ENCODE assay signal across 1 cellular context in the genomic region with DNA sequence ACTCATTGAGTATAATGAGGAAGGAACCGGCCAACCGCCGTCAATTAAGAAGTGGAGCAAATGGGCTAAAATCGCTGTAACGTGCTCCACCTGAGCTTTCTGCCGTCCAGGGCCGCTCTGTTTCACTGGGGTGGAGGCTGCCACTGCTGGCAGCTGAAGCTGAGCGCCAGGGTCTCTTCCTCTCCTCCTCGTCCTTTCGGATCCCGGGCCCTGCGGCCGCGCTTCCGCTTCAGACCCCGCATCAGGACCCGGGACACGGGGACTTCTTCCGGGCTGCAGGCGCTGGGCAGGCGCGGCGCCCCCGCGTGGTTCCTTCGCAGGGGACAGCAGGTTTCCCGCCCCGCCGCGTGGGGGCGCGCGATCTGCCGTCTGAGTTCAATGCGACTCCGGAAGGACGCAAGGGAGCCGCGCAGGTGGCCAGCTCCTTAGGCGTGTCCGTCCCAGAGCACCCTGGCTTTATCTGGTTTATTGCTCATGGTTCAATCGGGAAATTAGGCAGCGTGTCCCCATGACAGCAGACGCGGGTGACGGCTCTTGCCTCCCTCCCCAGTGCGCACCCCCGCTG.
TF ChIP-seq lines count a peak whose summit lies in the region.

No MANE protein-coding gene starts in this region.

TF ChIP-seq in GM23338, 12 proteins besides CTCF, POLR2A, EP300 and RAD21 (continued from another document):
- TF ChIP-seq, protein P1, sequence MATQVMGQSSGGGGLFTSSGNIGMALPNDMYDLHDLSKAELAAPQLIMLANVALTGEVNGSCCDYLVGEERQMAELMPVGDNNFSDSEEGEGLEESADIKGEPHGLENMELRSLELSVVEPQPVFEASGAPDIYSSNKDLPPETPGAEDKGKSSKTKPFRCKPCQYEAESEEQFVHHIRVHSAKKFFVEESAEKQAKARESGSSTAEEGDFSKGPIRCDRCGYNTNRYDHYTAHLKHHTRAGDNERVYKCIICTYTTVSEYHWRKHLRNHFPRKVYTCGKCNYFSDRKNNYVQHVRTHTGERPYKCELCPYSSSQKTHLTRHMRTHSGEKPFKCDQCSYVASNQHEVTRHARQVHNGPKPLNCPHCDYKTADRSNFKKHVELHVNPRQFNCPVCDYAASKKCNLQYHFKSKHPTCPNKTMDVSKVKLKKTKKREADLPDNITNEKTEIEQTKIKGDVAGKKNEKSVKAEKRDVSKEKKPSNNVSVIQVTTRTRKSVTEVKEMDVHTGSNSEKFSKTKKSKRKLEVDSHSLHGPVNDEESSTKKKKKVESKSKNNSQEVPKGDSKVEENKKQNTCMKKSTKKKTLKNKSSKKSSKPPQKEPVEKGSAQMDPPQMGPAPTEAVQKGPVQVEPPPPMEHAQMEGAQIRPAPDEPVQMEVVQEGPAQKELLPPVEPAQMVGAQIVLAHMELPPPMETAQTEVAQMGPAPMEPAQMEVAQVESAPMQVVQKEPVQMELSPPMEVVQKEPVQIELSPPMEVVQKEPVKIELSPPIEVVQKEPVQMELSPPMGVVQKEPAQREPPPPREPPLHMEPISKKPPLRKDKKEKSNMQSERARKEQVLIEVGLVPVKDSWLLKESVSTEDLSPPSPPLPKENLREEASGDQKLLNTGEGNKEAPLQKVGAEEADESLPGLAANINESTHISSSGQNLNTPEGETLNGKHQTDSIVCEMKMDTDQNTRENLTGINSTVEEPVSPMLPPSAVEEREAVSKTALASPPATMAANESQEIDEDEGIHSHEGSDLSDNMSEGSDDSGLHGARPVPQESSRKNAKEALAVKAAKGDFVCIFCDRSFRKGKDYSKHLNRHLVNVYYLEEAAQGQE (IDR thresholded peaks at IDR 0.05; ENCODE audit: unreplicated experiment) = no peak
- no peak for TF ChIP-seq EZH2phosphoT487 (IDR thresholded peaks at IDR 0.05; ENCODE audit: unreplicated experiment)
- TF ChIP-seq, protein P2, sequence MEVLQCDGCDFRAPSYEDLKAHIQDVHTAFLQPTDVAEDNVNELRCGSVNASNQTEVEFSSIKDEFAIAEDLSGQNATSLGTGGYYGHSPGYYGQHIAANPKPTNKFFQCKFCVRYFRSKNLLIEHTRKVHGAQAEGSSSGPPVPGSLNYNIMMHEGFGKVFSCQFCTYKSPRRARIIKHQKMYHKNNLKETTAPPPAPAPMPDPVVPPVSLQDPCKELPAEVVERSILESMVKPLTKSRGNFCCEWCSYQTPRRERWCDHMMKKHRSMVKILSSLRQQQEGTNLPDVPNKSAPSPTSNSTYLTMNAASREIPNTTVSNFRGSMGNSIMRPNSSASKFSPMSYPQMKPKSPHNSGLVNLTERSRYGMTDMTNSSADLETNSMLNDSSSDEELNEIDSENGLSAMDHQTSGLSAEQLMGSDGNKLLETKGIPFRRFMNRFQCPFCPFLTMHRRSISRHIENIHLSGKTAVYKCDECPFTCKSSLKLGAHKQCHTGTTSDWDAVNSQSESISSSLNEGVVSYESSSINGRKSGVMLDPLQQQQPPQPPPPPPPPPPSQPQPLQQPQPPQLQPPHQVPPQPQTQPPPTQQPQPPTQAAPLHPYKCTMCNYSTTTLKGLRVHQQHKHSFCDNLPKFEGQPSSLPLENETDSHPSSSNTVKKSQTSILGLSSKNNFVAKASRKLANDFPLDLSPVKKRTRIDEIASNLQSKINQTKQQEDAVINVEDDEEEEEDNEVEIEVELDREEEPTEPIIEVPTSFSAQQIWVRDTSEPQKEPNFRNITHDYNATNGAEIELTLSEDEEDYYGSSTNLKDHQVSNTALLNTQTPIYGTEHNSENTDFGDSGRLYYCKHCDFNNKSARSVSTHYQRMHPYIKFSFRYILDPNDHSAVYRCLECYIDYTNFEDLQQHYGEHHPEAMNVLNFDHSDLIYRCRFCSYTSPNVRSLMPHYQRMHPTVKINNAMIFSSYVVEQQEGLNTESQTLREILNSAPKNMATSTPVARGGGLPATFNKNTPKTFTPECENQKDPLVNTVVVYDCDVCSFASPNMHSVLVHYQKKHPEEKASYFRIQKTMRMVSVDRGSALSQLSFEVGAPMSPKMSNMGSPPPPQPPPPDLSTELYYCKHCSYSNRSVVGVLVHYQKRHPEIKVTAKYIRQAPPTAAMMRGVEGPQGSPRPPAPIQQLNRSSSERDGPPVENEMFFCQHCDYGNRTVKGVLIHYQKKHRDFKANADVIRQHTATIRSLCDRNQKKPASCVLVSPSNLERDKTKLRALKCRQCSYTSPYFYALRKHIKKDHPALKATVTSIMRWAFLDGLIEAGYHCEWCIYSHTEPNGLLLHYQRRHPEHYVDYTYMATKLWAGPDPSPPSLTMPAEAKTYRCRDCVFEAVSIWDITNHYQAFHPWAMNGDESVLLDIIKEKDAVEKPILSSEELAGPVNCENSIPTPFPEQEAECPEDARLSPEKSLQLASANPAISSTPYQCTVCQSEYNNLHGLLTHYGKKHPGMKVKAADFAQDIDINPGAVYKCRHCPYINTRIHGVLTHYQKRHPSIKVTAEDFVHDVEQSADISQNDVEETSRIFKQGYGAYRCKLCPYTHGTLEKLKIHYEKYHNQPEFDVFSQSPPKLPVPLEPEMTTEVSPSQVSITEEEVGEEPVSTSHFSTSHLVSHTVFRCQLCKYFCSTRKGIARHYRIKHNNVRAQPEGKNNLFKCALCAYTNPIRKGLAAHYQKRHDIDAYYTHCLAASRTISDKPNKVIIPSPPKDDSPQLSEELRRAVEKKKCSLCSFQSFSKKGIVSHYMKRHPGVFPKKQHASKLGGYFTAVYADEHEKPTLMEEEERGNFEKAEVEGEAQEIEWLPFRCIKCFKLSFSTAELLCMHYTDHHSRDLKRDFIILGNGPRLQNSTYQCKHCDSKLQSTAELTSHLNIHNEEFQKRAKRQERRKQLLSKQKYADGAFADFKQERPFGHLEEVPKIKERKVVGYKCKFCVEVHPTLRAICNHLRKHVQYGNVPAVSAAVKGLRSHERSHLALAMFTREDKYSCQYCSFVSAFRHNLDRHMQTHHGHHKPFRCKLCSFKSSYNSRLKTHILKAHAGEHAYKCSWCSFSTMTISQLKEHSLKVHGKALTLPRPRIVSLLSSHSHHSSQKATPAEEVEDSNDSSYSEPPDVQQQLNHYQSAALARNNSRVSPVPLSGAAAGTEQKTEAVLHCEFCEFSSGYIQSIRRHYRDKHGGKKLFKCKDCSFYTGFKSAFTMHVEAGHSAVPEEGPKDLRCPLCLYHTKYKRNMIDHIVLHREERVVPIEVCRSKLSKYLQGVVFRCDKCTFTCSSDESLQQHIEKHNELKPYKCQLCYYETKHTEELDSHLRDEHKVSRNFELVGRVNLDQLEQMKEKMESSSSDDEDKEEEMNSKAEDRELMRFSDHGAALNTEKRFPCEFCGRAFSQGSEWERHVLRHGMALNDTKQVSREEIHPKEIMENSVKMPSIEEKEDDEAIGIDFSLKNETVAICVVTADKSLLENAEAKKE (CRISPR knock-in tag; IDR thresholded peaks at IDR 0.05) = no peak
TF ChIP-seq in GM23338: peak in this region for 0.
